In the genomic region with DNA sequence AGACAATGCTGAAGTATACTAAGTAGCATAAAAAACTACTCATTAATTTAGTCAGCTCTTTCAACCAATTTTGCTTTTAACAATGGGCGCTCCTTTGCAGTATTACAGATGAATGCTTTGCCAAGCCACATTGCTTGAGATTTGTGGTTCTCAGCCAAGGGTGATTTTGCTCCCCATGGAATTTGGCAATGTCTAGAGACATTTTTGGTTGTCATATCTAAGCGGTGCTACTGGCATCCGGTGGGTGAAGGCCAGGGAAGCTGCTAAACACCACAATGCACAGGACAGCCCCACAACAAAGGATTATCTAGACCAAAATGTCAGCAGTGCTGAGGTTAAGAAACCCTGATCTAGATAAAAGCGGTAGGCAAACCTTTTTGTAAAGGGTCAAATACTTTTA, we compare ENCODE assay signal across 12 cellular contexts.
DNase-seq lines count a peak whose midpoint lies in the region; TF ChIP-seq lines count a peak whose summit lies in the region.
"Had no signal": no experiment of that assay in that cellular context is flagged by ENCODE, and none has a peak within 500 bp of the region (broad histone marks: within the 10 kb centered on the region; RNA-seq: fewer than 3 reads in every experiment).

No MANE protein-coding gene starts in this region.

- H3K4me3 Mint-ChIP-seq in CD4-positive, alpha-beta memory T cell: peak overlapping the region in 2 of 8 donors; percentile 30 to 33
- H3K4me3 Mint-ChIP-seq: dendritic cell treated with granulocyte-macrophage colony-stimulating factor and Interleukin-4, amounts not matched to agents 40 ng/mL and 50 ng/mL, for 4 days had no signal

- H3K9me3 ChIP-seq in CD4-positive, alpha-beta memory T cell (ENCODE audit: control insufficient read depth in 1 of 2, low read length in 2 of 2): no peaks in the 10 kb centered on the region

- peaks cover 43% of the 10 kb centered on the region for H3K4me1 ChIP-seq in CD4-positive, alpha-beta memory T cell (ENCODE audit: insufficient read depth, low read length)

- CTCF ChIA-PET in CD4-positive, alpha-beta memory T cell (lab: Charles Lee; ENCODE audit: partially characterized antibody): interaction anchor here (1.1 to 5.0 kb wide), 3 partner anchors 11 to 168 kb away, joined by 4 to 25 read pairs (median 4); no protein-coding TSS in a partner anchor

- POLR2A ChIA-PET in CD4-positive, alpha-beta memory T cell (lab: Charles Lee; ENCODE audit: partially characterized antibody): interaction anchor here (1.2 kb wide), 1 partner anchor 108 kb away, joined by 3 read pairs; no protein-coding TSS in a partner anchor

- H3K4me1 Mint-ChIP-seq in CD4-positive, alpha-beta memory T cell: peaks cover 34 to 52% (median 41%) of the 10 kb centered on the region in 4 donors

- peaks cover 10 to 28% of the 10 kb centered on the region in 2 donors for H3K36me3 Mint-ChIP-seq in CD4-positive, alpha-beta memory T cell

- H3K27ac Mint-ChIP-seq in CD4-positive, alpha-beta memory T cell: peak overlapping the region in 4 of 7 donors; percentile 19 to 82 (median 52)
- H3K27ac Mint-ChIP-seq: dendritic cell treated with granulocyte-macrophage colony-stimulating factor and Interleukin-4, amounts not matched to agents 40 ng/mL and 50 ng/mL, for 4 days had no signal

- no peaks in the 10 kb centered on the region for H3K27me3 Mint-ChIP-seq in CD4-positive, alpha-beta memory T cell
- H3K27me3 Mint-ChIP-seq: dendritic cell treated with granulocyte-macrophage colony-stimulating factor and Interleukin-4, amounts not matched to agents 40 ng/mL and 50 ng/mL, for 4 days had no signal

- no peak overlapping the region for H3K27ac ChIP-seq in CD4-positive, alpha-beta memory T cell (ENCODE audit: low read depth, low read length)

- H3K36me3 ChIP-seq in CD4-positive, alpha-beta memory T cell (ENCODE audit: insufficient read depth, low read length): peaks cover 9% of the 10 kb centered on the region

- no peak overlapping the region for H3K4me3 ChIP-seq in CD4-positive, alpha-beta memory T cell (ENCODE audit: low read length in 2 of 2)
- no peak overlapping the region for H3K4me3 ChIP-seq in cardiac fibroblast (replicated peaks in 1 of 2; ENCODE audit: low read depth in 2 of 2, low read length in 2 of 2)

- DNase-seq in CD4-positive, alpha-beta memory T cell: no peak
- DNase-seq in M059J (ENCODE audit: low read depth): peak; percentile 92
- DNase-seq in cardiac fibroblast (ENCODE audit: low read depth in 2 of 2): peak; percentile 68 to 75
- DNase-seq in myocyte (ENCODE audit: low read depth): peak; percentile 69
- no peak for DNase-seq in middle frontal gyrus (ENCODE audit: extremely low spot score, low spot score)
- no peak for DNase-seq in ureter (ENCODE audit: low spot score)
- no peak for DNase-seq in stimulated activated CD4-positive, alpha-beta T cell treated with anti-CD3 and anti-CD28 coated beads, Interleukin-2, amount 100 ng/mL, for 48 hours
- DNase-seq in NCI-H2081 treated with DMSO at 0.1 percent for 48 hours (lab: John Stamatoyannopoulos, UW): no peak
- DNase-seq: Calu3, hippocampal formation, NCI-H1436 had no signal

- H3K9me3 Mint-ChIP-seq in CD4-positive, alpha-beta memory T cell: peaks cover 0 to 2% (median 0%) of the 10 kb centered on the region in 8 donors
- H3K9me3 Mint-ChIP-seq: dendritic cell treated with granulocyte-macrophage colony-stimulating factor and Interleukin-4, amounts not matched to agents 40 ng/mL and 50 ng/mL, for 4 days had no signal

- H3K27me3 ChIP-seq in CD4-positive, alpha-beta memory T cell (ENCODE audit: insufficient read depth, low read length): no peaks in the 10 kb centered on the region

- TF ChIP-seq CTCF in cardiac fibroblast (IDR thresholded peaks at IDR 0.05; ENCODE audit: low read depth, low read length): no peak

- intact Hi-C loops in CD4-positive, alpha-beta memory T cell (cut with micrococcal nuclease): no loop called here

Comparison
In these comparisons a context has a peak if more than half of its experiments do, and no peak if none do; other contexts are left out.
1. DNase-seq: peak in M059J (single experiment), cardiac fibroblast (2 of 2) and myocyte (single experiment); none in CD4-positive, alpha-beta memory T cell (0 of 5), middle frontal gyrus (single experiment), ureter (single experiment), stimulated activated CD4-positive, alpha-beta T cell treated with anti-CD3 and anti-CD28 coated beads, Interleukin-2, amount 100 ng/mL, for 48 hours (0 of 2) and NCI-H2081 treated with DMSO at 0.1 percent for 48 hours (single experiment).